In the genomic region with DNA sequence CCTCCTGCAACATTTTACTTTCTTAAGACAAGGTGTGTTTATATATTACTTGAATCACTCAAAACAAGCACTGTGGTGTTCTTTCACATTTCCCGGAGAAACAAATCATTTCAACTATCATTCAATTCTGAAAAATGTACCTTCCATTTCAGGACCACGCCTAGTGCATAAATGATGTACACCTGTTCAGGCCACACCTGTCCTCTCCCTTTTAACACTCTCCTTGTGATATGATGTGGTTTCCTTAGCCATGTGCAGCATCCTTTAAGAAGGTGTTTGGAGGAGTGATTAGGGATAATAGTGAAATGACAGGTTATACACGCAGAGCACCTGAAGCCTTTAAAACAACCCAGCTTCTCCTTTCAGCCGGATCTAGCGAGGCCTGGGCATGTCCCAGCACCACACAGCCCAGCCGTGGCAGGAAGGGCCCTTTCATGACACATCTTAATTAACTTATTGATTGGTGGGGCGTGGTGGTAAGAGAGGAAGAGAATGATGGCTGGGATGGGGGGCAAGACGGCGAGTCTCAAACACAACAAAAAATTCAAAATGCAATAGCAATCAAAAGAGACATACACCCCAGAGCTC, we compare ENCODE assay signal across 8 cellular contexts. TPM values are rescaled to one million over a fixed set of nuclear protein-coding genes. Genes with fewer than 3 reads are reported as not detected.
DNase-seq lines count a peak whose midpoint lies in the region; TF ChIP-seq lines count a peak whose summit lies in the region.

No MANE protein-coding gene starts in this region.

- H3K27ac ChIP-seq in ACC112 (ENCODE audit: low read depth, low read length) (no peak overlapping the region), HEK293 (ENCODE audit: extremely low read depth, low read depth, low read length) (peak overlapping the region; percentile 54; the same call in 1 of the 2 replicates), colonic mucosa (no peak overlapping the region), muscle layer of colon (ENCODE audit: low read depth, low read length) (no peak overlapping the region)

- POLR2A ChIA-PET in HEK293 (lab: Yijun Ruan, JAX), result interaction anchor here (0.7 to 1.3 kb wide), 3 partner anchors 10 to 50 kb away, joined by 3 to 4 read pairs (median 3); no protein-coding TSS in a partner anchor

- H3K4me1 ChIP-seq in ACC112 (ENCODE audit: control insufficient read depth, insufficient read depth, low read length, unreplicated experiment), result peaks cover 37% of the 10 kb centered on the region
- peaks cover 27% of the 10 kb centered on the region for H3K4me1 ChIP-seq in HEK293 (ENCODE audit: control insufficient read depth, insufficient read depth, low read length)
- peaks cover 10% of the 10 kb centered on the region for H3K4me1 ChIP-seq in colonic mucosa
- peaks cover 19% of the 10 kb centered on the region for H3K4me1 ChIP-seq in muscle layer of colon (ENCODE audit: insufficient read depth, low read length)

- CTCF ChIA-PET in HEK293 (lab: Yijun Ruan, JAX), result interaction anchor here (1.0 to 2.4 kb wide), 6 partner anchors 9 to 155 kb away, joined by 3 to 10 read pairs (median 3); no protein-coding TSS in a partner anchor

- peak overlapping the region; percentile 70 for H2AFZ ChIP-seq in ACC112 (ENCODE audit: low read length, unreplicated experiment)

- DNase-seq in colonic mucosa, result no peak
- DNase-seq in RKO (ENCODE audit: low spot score), result no peak
- DNase-seq in midbrain (lab: John Stamatoyannopoulos, UW), result no peak
- DNase-seq in NK-92 treated with Interleukin-12 subunit alpha and Interleukin-12 subunit beta, amount 100 ng/mL, for 24 hours (lab: John Stamatoyannopoulos, UW), result no peak
- no peak for DNase-seq in activated CD4-positive, alpha-beta T cell treated with anti-CD3 and anti-CD28 coated beads for 1 hour

- H3K9me3 ChIP-seq in HEK293 (ENCODE audit: control insufficient read depth, insufficient read depth, low read depth, low read length) (no peaks in the 10 kb centered on the region), colonic mucosa (no peaks in the 10 kb centered on the region), muscle layer of colon (ENCODE audit: low read length) (no peaks in the 10 kb centered on the region)

- intact Hi-C loops in colonic mucosa (cut with DNase I), result loop anchor here (10.0 kb wide), 1 partner anchor 76 kb away; no protein-coding TSS in a partner anchor

- H3K36me3 ChIP-seq in ACC112 (ENCODE audit: insufficient read depth, low read length), result no peaks in the 10 kb centered on the region
- no peaks in the 10 kb centered on the region for H3K36me3 ChIP-seq in HEK293 (ENCODE audit: control insufficient read depth in 2 of 2, insufficient read depth in 1 of 2, low read length in 2 of 2)
- H3K36me3 ChIP-seq in colonic mucosa, result no peaks in the 10 kb centered on the region
- H3K36me3 ChIP-seq in muscle layer of colon (ENCODE audit: insufficient read depth, low read length), result no peaks in the 10 kb centered on the region

- H3K27me3 ChIP-seq in ACC112 (ENCODE audit: insufficient read depth, low read length) (0 out of 2 replicates have a peak, but pooled peaks cover 7% of the 10 kb centered on the region), colonic mucosa (no peaks in the 10 kb centered on the region), muscle layer of colon (ENCODE audit: control insufficient read depth in 1 of 2, insufficient read depth in 2 of 2, low read length in 2 of 2) (peaks cover 17 to 28% of the 10 kb centered on the region in 2 donors)

- no peaks in the 10 kb centered on the region for H3K79me2 ChIP-seq in ACC112 (ENCODE audit: control insufficient read depth, insufficient read depth, low read length, unreplicated experiment)

- H3K9ac ChIP-seq in colonic mucosa (ENCODE audit: low read depth in 2 of 2, low read length in 2 of 2) (peak overlapping the region in 1 of 2 donors; percentile 66), muscle layer of colon (ENCODE audit: low read length) (peak overlapping the region; percentile 18)

- TF ChIP-seq CTCF in HEK293 (tag by site-specific recombination; IDR thresholded peaks at IDR 0.05) (no peak), colonic mucosa (IDR thresholded peaks at IDR 0.05) (no peak)

- H3K4me3 ChIP-seq in ACC112 (ENCODE audit: low read depth, low read length), result peak overlapping the region; percentile 78
- peak overlapping the region; percentile 47 for H3K4me3 ChIP-seq in HEK293 (ENCODE audit: low read depth, low read length)
- peak overlapping the region; percentile 47 for H3K4me3 ChIP-seq in colonic mucosa
- peak overlapping the region; percentile 17 to 61 for H3K4me3 ChIP-seq in muscle layer of colon (ENCODE audit: low read depth in 1 of 2, low read length in 2 of 2)

TF ChIP-seq in HEK293, 187 proteins besides CTCF, POLR2A, EP300 and RAD21:
- TF ChIP-seq ZBTB1 (tag by site-specific recombination; IDR thresholded peaks at IDR 0.05) (no peak), ZNF394 (tag by site-specific recombination; IDR thresholded peaks at IDR 0.05; ENCODE audit: borderline replicate concordance) (peak; percentile 93), ZEB2 (tag by site-specific recombination; IDR thresholded peaks at IDR 0.05) (peak; percentile 26), PRDM1 (tag by site-specific recombination; IDR thresholded peaks at IDR 0.05) (peak; percentile 56; the same call in 1 of the 2 replicates), SP7 (tag by site-specific recombination; IDR thresholded peaks at IDR 0.05) (0 out of 2 replicates have a peak, but pooled peaks have one; percentile 16)
TF ChIP-seq in HEK293: peak in this region for 4.

RNA-seq across cellular contexts. Expression of a gene that starts 26.9 kb away (rescaled TPM):
- total RNA-seq in colonic mucosa, result 100 to 1,000 TPM; 118 to 131 TPM
